ENCODE assay signal across 15 cellular contexts in genomic region chr12:119052001-119052400, GRCh38.
DNase-seq lines count a peak whose midpoint lies in the region; TF ChIP-seq lines count a peak whose summit lies in the region.
"Had no signal": no experiment of that assay in that cellular context is flagged by ENCODE, and none has a peak within 500 bp of the region (broad histone marks: within the 10 kb centered on the region; RNA-seq: fewer than 3 reads in every experiment).

No MANE protein-coding gene starts in this region.

- H3K27ac ChIP-seq in 22Rv1 (peak overlapping the region; percentile 81), spleen (no peak overlapping the region)
- H3K27ac ChIP-seq: C4-2B, HL-60 had no signal

- H3K4me3 ChIP-seq in spleen = no peak overlapping the region
- no peak overlapping the region for H3K4me3 ChIP-seq in lower leg skin (ENCODE audit: low read depth, poor library complexity, severe bottlenecking)

- intact Hi-C loops in spleen (cut with DNase I; ENCODE audit: low total_unique reads) = no loop called here
- intact Hi-C loops in lower leg skin (cut with DNase I; ENCODE audit: low total_unique reads) = no loop called here

- TF ChIP-seq POLR2A in spleen (IDR thresholded peaks at IDR 0.05) (no peak), lower leg skin (IDR thresholded peaks at IDR 0.05) (no peak)

- DNase-seq in NCI-H1436 (lab: John Stamatoyannopoulos, UW) = peak; percentile 60
- DNase-seq in NCI-H1436 treated with DMSO at 0.1 percent for 48 hours (lab: John Stamatoyannopoulos, UW) = no peak
- peak; percentile 16 for DNase-seq in COLO668 (lab: John Stamatoyannopoulos, UW; ENCODE audit: unreplicated experiment)
- DNase-seq in NCI-H2107 treated with DMSO at 0.1 percent for 48 hours (lab: John Stamatoyannopoulos, UW; ENCODE audit: unreplicated experiment) = peak; percentile 32
- DNase-seq in spleen = no peak
- DNase-seq in lower leg skin (ENCODE audit: low spot score in 2 of 2) = no peak
- DNase-seq in NCI-H128 (lab: John Stamatoyannopoulos, UW; ENCODE audit: unreplicated experiment) = no peak
- DNase-seq: CD4-positive, alpha-beta T cell; GDM1; GOT3; H7; HFFc6 had no signal

- WGBS in spleen, 5 donors = 78 to 90% (median 85%) methylated on average over 5 of the region's 5 CpGs
- WGBS in lower leg skin, 2 donors = 81 to 83% methylated on average over 5 of the region's 5 CpGs

- H3K9me3 ChIP-seq in spleen = peaks cover 0 to 16% (median 3%) of the 10 kb centered on the region in 8 donors

- H3K36me3 ChIP-seq in spleen = no peaks in the 10 kb centered on the region

- H3K4me1 ChIP-seq in spleen = no peaks in the 10 kb centered on the region

- H3K27me3 ChIP-seq in spleen (replicated peaks in 1 of 7) = no peaks in the 10 kb centered on the region

- TF ChIP-seq CTCF in 22Rv1 (IDR thresholded peaks at IDR 0.05) = no peak
- TF ChIP-seq CTCF in spleen (IDR thresholded peaks at IDR 0.05 in 8 of 11, conservative IDR thresholded peaks at IDR 0.05 in 3 of 11) = no peak
- TF ChIP-seq CTCF in lower leg skin (IDR thresholded peaks at IDR 0.05) = no peak

Comparison
In these comparisons a context has a peak if more than half of its experiments do, and no peak if none do; other contexts are left out.
1. DNase-seq: peak in NCI-H1436 (single experiment), COLO668 (single experiment) and NCI-H2107 treated with DMSO at 0.1 percent for 48 hours (single experiment); none in NCI-H1436 treated with DMSO at 0.1 percent for 48 hours (single experiment), spleen (single experiment), lower leg skin (0 of 2) and NCI-H128 (single experiment).